In the genomic region with DNA sequence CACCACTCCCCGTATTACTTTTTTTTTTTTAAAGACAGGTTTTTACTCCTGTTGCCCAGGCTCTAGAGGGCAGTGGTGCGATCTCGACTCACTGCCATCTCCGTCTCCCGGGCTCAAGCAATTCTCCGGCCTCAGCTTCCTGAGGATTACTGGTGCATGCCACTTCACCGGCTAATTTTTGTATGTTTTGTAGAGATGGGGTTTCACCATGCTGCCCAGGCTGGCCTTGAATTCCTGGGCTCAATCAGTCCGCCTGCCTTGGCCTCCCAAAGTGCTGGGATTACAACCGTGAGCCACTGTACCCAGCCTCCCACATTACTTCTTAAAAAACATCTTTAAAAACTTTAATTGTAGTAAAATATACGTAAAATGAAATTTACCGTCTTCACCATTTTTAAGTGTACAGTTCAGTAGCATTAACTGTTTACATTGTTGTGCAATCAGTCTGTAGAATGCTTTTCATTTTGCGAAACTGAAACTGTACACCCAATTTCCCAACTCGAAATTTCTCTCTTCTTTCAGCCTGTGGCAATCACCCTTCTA, we compare ENCODE assay signal across 15 cellular contexts.
DNase-seq lines count a peak whose midpoint lies in the region; ATAC-seq and TF ChIP-seq lines count a peak whose summit lies in the region.
"Had no signal": no experiment of that assay in that cellular context is flagged by ENCODE, and none has a peak within 500 bp of the region (broad histone marks: within the 10 kb centered on the region; RNA-seq: fewer than 3 reads in every experiment).

No MANE protein-coding gene starts in this region.

- no peak overlapping the region for H3K4me3 ChIP-seq in naive thymus-derived CD4-positive, alpha-beta T cell (ENCODE audit: low read length)
- no peak overlapping the region for H3K4me3 ChIP-seq in transverse colon
- peak overlapping the region in 1 of 59 donors; percentile 23 for H3K4me3 ChIP-seq in dorsolateral prefrontal cortex
- H3K4me3 ChIP-seq: gastrocnemius medialis had no signal

- no peaks in the 10 kb centered on the region for H3K27me3 Mint-ChIP-seq in dendritic cell treated with granulocyte-macrophage colony-stimulating factor and Interleukin-4, amounts not matched to agents 40 ng/mL and 50 ng/mL, for 4 days
- H3K27me3 Mint-ChIP-seq in naive thymus-derived CD4-positive, alpha-beta T cell = no peaks in the 10 kb centered on the region
- H3K27me3 Mint-ChIP-seq: stimulated activated memory B cell treated with anti-CD40 and anti-IgM and Interleukin-4, amounts not matched to agents 10 μg/mL and 1 μg/mL and 100 μg/mL, for 72 hours had no signal

- H3K27me3 ChIP-seq in naive thymus-derived CD4-positive, alpha-beta T cell (ENCODE audit: control insufficient read depth in 2 of 2, insufficient read depth in 2 of 2, low read length in 2 of 2) = no peaks in the 10 kb centered on the region
- H3K27me3 ChIP-seq in transverse colon (no peaks in the 10 kb centered on the region), dorsolateral prefrontal cortex (no peaks in the 10 kb centered on the region)
- H3K27me3 ChIP-seq: gastrocnemius medialis had no signal

- 86 to 91% methylated on average over 13 of the region's 13 CpGs for WGBS in transverse colon (ENCODE audit: low coverage in 1 of 2), 2 donors

- H3K36me3 Mint-ChIP-seq in dendritic cell treated with granulocyte-macrophage colony-stimulating factor and Interleukin-4, amounts not matched to agents 40 ng/mL and 50 ng/mL, for 4 days (ENCODE audit: low read depth) = no peaks in the 10 kb centered on the region
- peaks cover 0 to 7% (median 4%) of the 10 kb centered on the region in 5 donors for H3K36me3 Mint-ChIP-seq in naive thymus-derived CD4-positive, alpha-beta T cell

- TF ChIP-seq CTCF in transverse colon (IDR thresholded peaks at IDR 0.05) (no peak), dorsolateral prefrontal cortex (IDR thresholded peaks at IDR 0.05 in 54 of 56, conservative IDR thresholded peaks at IDR 0.05 in 2 of 56; ENCODE audit: low read depth in 1 of 56, partially characterized antibody in 56 of 56) (no peak)

- H3K36me3 ChIP-seq in naive thymus-derived CD4-positive, alpha-beta T cell (ENCODE audit: control insufficient read depth in 2 of 3, insufficient read depth in 3 of 3, low read length in 3 of 3) = no peaks in the 10 kb centered on the region
- no peaks in the 10 kb centered on the region for H3K36me3 ChIP-seq in transverse colon
- H3K36me3 ChIP-seq: gastrocnemius medialis had no signal

- H3K9me3 Mint-ChIP-seq in dendritic cell treated with granulocyte-macrophage colony-stimulating factor and Interleukin-4, amounts not matched to agents 40 ng/mL and 50 ng/mL, for 4 days = no peaks in the 10 kb centered on the region
- no peaks in the 10 kb centered on the region for H3K9me3 Mint-ChIP-seq in naive thymus-derived CD4-positive, alpha-beta T cell
- H3K9me3 Mint-ChIP-seq: stimulated activated memory B cell treated with anti-CD40 and anti-IgM and Interleukin-4, amounts not matched to agents 10 μg/mL and 1 μg/mL and 100 μg/mL, for 72 hours had no signal

- CTCF ChIA-PET in naive thymus-derived CD4-positive, alpha-beta T cell (lab: Charles Lee) = no interaction called here

- no peak for TF ChIP-seq POLR2A in transverse colon (IDR thresholded peaks at IDR 0.05)

- no peaks in the 10 kb centered on the region for H3K9me3 ChIP-seq in naive thymus-derived CD4-positive, alpha-beta T cell (ENCODE audit: control insufficient read depth in 2 of 3, low read length in 3 of 3)
- H3K9me3 ChIP-seq in transverse colon = no peaks in the 10 kb centered on the region
- H3K9me3 ChIP-seq: gastrocnemius medialis had no signal

- in situ Hi-C loops in transverse colon (cut with MboI; ENCODE audit: low pct_ligation_motif_present in 1 of 4, low pct_unique_long_range_greater_than_20kb in 1 of 4, low sequenced_read_pairs in 3 of 4) = no loop called here

- H3K27ac Mint-ChIP-seq in dendritic cell treated with granulocyte-macrophage colony-stimulating factor and Interleukin-4, amounts not matched to agents 40 ng/mL and 50 ng/mL, for 4 days = peak overlapping the region; percentile 77
- peak overlapping the region in 1 of 9 donors; percentile 26 for H3K27ac Mint-ChIP-seq in naive thymus-derived CD4-positive, alpha-beta T cell
- H3K27ac Mint-ChIP-seq: stimulated activated memory B cell treated with anti-CD40 and anti-IgM and Interleukin-4, amounts not matched to agents 10 μg/mL and 1 μg/mL and 100 μg/mL, for 72 hours had no signal

- intact Hi-C loops in dendritic cell treated with granulocyte-macrophage colony-stimulating factor and Interleukin-4, amounts not matched to agents 40 ng/mL and 50 ng/mL, for 4 days (cut with micrococcal nuclease) = no loop called here
- intact Hi-C loops in naive thymus-derived CD4-positive, alpha-beta T cell (cut with micrococcal nuclease) = no loop called here
- intact Hi-C loops in transverse colon (cut with DNase I; ENCODE audit: low total_unique reads) = no loop called here
- intact Hi-C loops in dorsolateral prefrontal cortex (cut with DNase I) = no loop called here

- no peak for TF ChIP-seq EP300 in transverse colon (IDR thresholded peaks at IDR 0.05; ENCODE audit: low read depth)

- peaks cover 13% of the 10 kb centered on the region for H3K4me1 Mint-ChIP-seq in dendritic cell treated with granulocyte-macrophage colony-stimulating factor and Interleukin-4, amounts not matched to agents 40 ng/mL and 50 ng/mL, for 4 days (ENCODE audit: low read depth)
- H3K4me1 Mint-ChIP-seq in naive thymus-derived CD4-positive, alpha-beta T cell = peaks cover 6 to 33% (median 22%) of the 10 kb centered on the region in 7 donors

- peak overlapping the region; percentile 70 for H3K4me3 Mint-ChIP-seq in dendritic cell treated with granulocyte-macrophage colony-stimulating factor and Interleukin-4, amounts not matched to agents 40 ng/mL and 50 ng/mL, for 4 days
- no peak overlapping the region for H3K4me3 Mint-ChIP-seq in naive thymus-derived CD4-positive, alpha-beta T cell
- H3K4me3 Mint-ChIP-seq: stimulated activated memory B cell treated with anti-CD40 and anti-IgM and Interleukin-4, amounts not matched to agents 10 μg/mL and 1 μg/mL and 100 μg/mL, for 72 hours had no signal

- no peaks in the 10 kb centered on the region for H3K4me1 ChIP-seq in naive thymus-derived CD4-positive, alpha-beta T cell (ENCODE audit: control insufficient read depth in 2 of 2, insufficient read depth in 2 of 2, low read length in 2 of 2)
- no peaks in the 10 kb centered on the region for H3K4me1 ChIP-seq in transverse colon

- no peak overlapping the region for H3K27ac ChIP-seq in naive thymus-derived CD4-positive, alpha-beta T cell (ENCODE audit: low read depth, low read length)
- H3K27ac ChIP-seq in transverse colon (no peak overlapping the region), dorsolateral prefrontal cortex (no peak overlapping the region)
- H3K27ac ChIP-seq: gastrocnemius medialis had no signal

- POLR2A ChIA-PET in naive thymus-derived CD4-positive, alpha-beta T cell (lab: Charles Lee) = no interaction called here

- peak; percentile 38 for ATAC-seq in naive thymus-derived CD4-positive, alpha-beta T cell
- no peak for ATAC-seq in GM18909 (IDR thresholded peaks at IDR 0.05; ENCODE audit: poor library complexity, unreplicated experiment)
- ATAC-seq: activated CD4-positive, CD25-positive, alpha-beta regulatory T cell treated with anti-CD3 and anti-CD28 coated beads, Interleukin-2, amount 50 U/mL, for 24 hours; gastrocnemius medialis; stimulated activated memory B cell treated with anti-CD40 and anti-IgM and Interleukin-4, amounts not matched to agents 10 μg/mL and 1 μg/mL and 100 μg/mL, for 72 hours had no signal

- DNase-seq in H4 (ENCODE audit: low spot score) (peak; percentile 9), NOMO-1 (lab: John Stamatoyannopoulos, UW; ENCODE audit: unreplicated experiment in 2 of 2) (peak; percentile 80 to 89), T-helper 1 cell (no peak), transverse colon (no peak), dorsolateral prefrontal cortex (no peak)
- DNase-seq in naive thymus-derived CD4-positive, alpha-beta T cell = no peak
- DNase-seq: activated T-cell treated with anti-CD3 and anti-CD28 coated beads for 4 hours; dermis blood vessel endothelial cell; gastrocnemius medialis; NCI-H1694; stimulated activated CD4-positive, alpha-beta T cell treated with anti-CD3 and anti-CD28 coated beads, Interleukin-4, amount 100 ng/mL, for 24 hours had no signal

Comparison
In these comparisons a context has a peak if more than half of its experiments do, and no peak if none do; other contexts are left out.
1. DNase-seq: peak in H4 (single experiment) and NOMO-1 (2 of 2); none in naive thymus-derived CD4-positive, alpha-beta T cell (0 of 9), T-helper 1 cell (0 of 5), transverse colon (single experiment) and dorsolateral prefrontal cortex (0 of 10).